14 cellular contexts compared by ENCODE assay signal in the genomic region with DNA sequence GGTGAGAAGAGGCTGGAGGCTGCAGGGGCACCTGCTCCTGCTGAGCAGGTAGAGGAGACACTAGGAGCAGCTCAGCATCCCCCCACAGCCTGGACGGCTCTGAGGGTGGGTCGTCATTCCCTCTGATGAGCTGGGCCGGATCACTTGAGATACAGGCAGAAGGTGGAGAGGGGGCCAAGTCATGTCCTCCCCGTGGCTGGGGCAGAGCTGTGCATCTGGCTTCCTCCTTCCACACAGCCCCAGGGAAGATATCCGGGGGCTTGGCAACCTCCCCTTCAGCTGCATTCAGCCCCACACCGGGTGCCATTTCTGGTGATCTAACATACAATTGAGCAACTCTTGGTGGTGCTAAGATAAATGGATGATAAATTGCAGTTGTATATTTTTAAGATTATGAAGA.
A peak's percentile ranks its signal among the peaks of the same experiment; 100 is the strongest.
DNase-seq lines count a peak whose midpoint lies in the region; ATAC-seq and TF ChIP-seq lines count a peak whose summit lies in the region.
"Had no signal": no experiment of that assay in that cellular context is flagged by ENCODE, and none has a peak within 500 bp of the region (broad histone marks: within the 10 kb centered on the region; RNA-seq: fewer than 3 reads in every experiment).

No MANE protein-coding gene starts in this region.

- H3K9me3 ChIP-seq in DND-41 (ENCODE audit: insufficient read depth, low read length, severe bottlenecking): no peaks in the 10 kb centered on the region
- H3K9me3 ChIP-seq in T-helper 17 cell (ENCODE audit: control insufficient read depth, low read length, poor library complexity, severe bottlenecking): no peaks in the 10 kb centered on the region

- TF ChIP-seq CTCF in DND-41 (IDR thresholded peaks at IDR 0.05; ENCODE audit: borderline replicate concordance, extremely low read depth, low read length, poor library complexity, severe bottlenecking): peak; percentile 37

- peak; percentile 53 for DNase-seq in activated CD8-positive, alpha-beta memory T cell treated with anti-CD3 and anti-CD28 coated beads, Interleukin-2, amount 50 U/mL, for 48 hours
- DNase-seq in activated CD8-positive, alpha-beta memory T cell treated with anti-CD3 and anti-CD28 coated beads for 24 hours: no peak
- DNase-seq in DND-41 (peak; percentile 80), T-helper 17 cell (no peak), putamen (ENCODE audit: low spot score) (no peak), NCI-H446 (lab: John Stamatoyannopoulos, UW) (no peak), NCI-H1694 (lab: John Stamatoyannopoulos, UW) (no peak)
- DNase-seq: MV-4-11, NCI-H2029, spleen, SW 1271 had no signal

- H3K4me2 ChIP-seq in DND-41 (ENCODE audit: insufficient read depth, low read length): peak overlapping the region; percentile 49

- no peaks in the 10 kb centered on the region for H3K27me3 ChIP-seq in DND-41 (ENCODE audit: insufficient read depth, low read length, poor library complexity)

- peaks cover 68% of the 10 kb centered on the region for H3K36me3 ChIP-seq in DND-41 (ENCODE audit: insufficient read depth, low read length)
- H3K36me3 ChIP-seq: spleen had no signal

- H3K4me3 Mint-ChIP-seq in T-helper 17 cell: peak overlapping the region; percentile 76
- H3K4me3 Mint-ChIP-seq in stimulated activated memory B cell treated with anti-CD40 and anti-IgM and Interleukin-4, amounts not matched to agents 10 μg/mL and 1 μg/mL and 100 μg/mL, for 72 hours: no peak overlapping the region

- H3K9ac ChIP-seq in DND-41 (ENCODE audit: low read depth, low read length): peak overlapping the region; percentile 22; the same call in 1 of the 2 replicates

- peak overlapping the region in 1 of 2 experiments; percentile 25; a peak in 1 of 4 replicates for H3K4me3 ChIP-seq in DND-41 (ENCODE audit: low read depth in 1 of 2, low read length in 2 of 2)
- H3K4me3 ChIP-seq: spleen had no signal

- peak overlapping the region; percentile 81 for H3K27ac ChIP-seq in DND-41 (ENCODE audit: low read length)
- H3K27ac ChIP-seq: RWPE1, spleen had no signal

- peak overlapping the region; percentile 86 for H3K27ac Mint-ChIP-seq in T-helper 17 cell
- peak overlapping the region; percentile 12 for H3K27ac Mint-ChIP-seq in stimulated activated memory B cell treated with anti-CD40 and anti-IgM and Interleukin-4, amounts not matched to agents 10 μg/mL and 1 μg/mL and 100 μg/mL, for 72 hours

- H2AFZ ChIP-seq in DND-41 (ENCODE audit: low read depth, low read length): no peak overlapping the region

- H3K79me2 ChIP-seq in DND-41 (ENCODE audit: insufficient read depth, low read length): peaks cover 100% of the 10 kb centered on the region

- H3K9me3 Mint-ChIP-seq in stimulated activated memory B cell treated with anti-CD40 and anti-IgM and Interleukin-4, amounts not matched to agents 10 μg/mL and 1 μg/mL and 100 μg/mL, for 72 hours: peaks cover 4% of the 10 kb centered on the region

- H3K4me1 ChIP-seq in DND-41 (ENCODE audit: insufficient read depth, low read length): peaks cover 100% of the 10 kb centered on the region

- peaks cover 4% of the 10 kb centered on the region for H3K36me3 Mint-ChIP-seq in T-helper 17 cell (ENCODE audit: low read depth)
- H3K36me3 Mint-ChIP-seq in stimulated activated memory B cell treated with anti-CD40 and anti-IgM and Interleukin-4, amounts not matched to agents 10 μg/mL and 1 μg/mL and 100 μg/mL, for 72 hours: no peaks in the 10 kb centered on the region

- ATAC-seq in DND-41 (ENCODE audit: insufficient read depth, low read depth) (peak; percentile 90), T-helper 17 cell (no peak)
- no peak for ATAC-seq in stimulated activated memory B cell treated with anti-CD40 and anti-IgM and Interleukin-4, amounts not matched to agents 10 μg/mL and 1 μg/mL and 100 μg/mL, for 72 hours
- ATAC-seq: left lobe of liver had no signal

- H3K4me1 Mint-ChIP-seq in T-helper 17 cell: peaks cover 41% of the 10 kb centered on the region
- H3K4me1 Mint-ChIP-seq in stimulated activated memory B cell treated with anti-CD40 and anti-IgM and Interleukin-4, amounts not matched to agents 10 μg/mL and 1 μg/mL and 100 μg/mL, for 72 hours: peaks cover 21% of the 10 kb centered on the region

- H4K20me1 ChIP-seq in DND-41 (ENCODE audit: insufficient read depth, low read length): peaks cover 76% of the 10 kb centered on the region

- no peaks in the 10 kb centered on the region for H3K27me3 Mint-ChIP-seq in T-helper 17 cell
- peaks cover 65% of the 10 kb centered on the region for H3K27me3 Mint-ChIP-seq in stimulated activated memory B cell treated with anti-CD40 and anti-IgM and Interleukin-4, amounts not matched to agents 10 μg/mL and 1 μg/mL and 100 μg/mL, for 72 hours

Comparison
In these comparisons a context has a peak if more than half of its experiments do, and no peak if none do; other contexts are left out.
1. DNase-seq: peak in activated CD8-positive, alpha-beta memory T cell treated with anti-CD3 and anti-CD28 coated beads, Interleukin-2, amount 50 U/mL, for 48 hours (single experiment) and DND-41 (single experiment); none in activated CD8-positive, alpha-beta memory T cell treated with anti-CD3 and anti-CD28 coated beads for 24 hours (single experiment), T-helper 17 cell (0 of 3), putamen (single experiment), NCI-H446 (0 of 2) and NCI-H1694 (single experiment).